Comparison of ENCODE assay signal across 8 cellular contexts in genomic region chr22:29580200-29580810, GRCh38. TPM values are rescaled to one million over a fixed set of nuclear protein-coding genes. Genes with fewer than 3 reads are reported as not detected.
DNase-seq lines count a peak whose midpoint lies in the region; ATAC-seq and TF ChIP-seq lines count a peak whose summit lies in the region.

No MANE protein-coding gene starts in this region.

- H3K9me3 ChIP-seq in CD4-positive, CD25-positive, alpha-beta regulatory T cell (ENCODE audit: control insufficient read depth in 2 of 2, low read length in 2 of 2): no peaks in the 10 kb centered on the region
- H3K9me3 ChIP-seq in left ventricle myocardium inferior (replicated peaks) (no peaks in the 10 kb centered on the region), gastrocnemius medialis (no peaks in the 10 kb centered on the region)

- no peak for ATAC-seq in CD4-positive, CD25-positive, alpha-beta regulatory T cell (ENCODE audit: low read depth in 2 of 2)
- ATAC-seq in HG02571 (IDR thresholded peaks at IDR 0.05; ENCODE audit: unreplicated experiment): peak; percentile 3
- no peak for ATAC-seq in gastrocnemius medialis

- H3K4me1 Mint-ChIP-seq in CD4-positive, CD25-positive, alpha-beta regulatory T cell: peaks cover 0 to 26% (median 17%) of the 10 kb centered on the region in 4 donors
- H3K4me1 Mint-ChIP-seq in activated T-cell treated with anti-CD3 and anti-CD28 coated beads, Interleukin-2, amount 50 U/mL, for 24 hours (ENCODE audit: low read depth): peaks cover 14% of the 10 kb centered on the region

- H3K9me3 Mint-ChIP-seq in CD4-positive, CD25-positive, alpha-beta regulatory T cell: no peaks in the 10 kb centered on the region
- no peaks in the 10 kb centered on the region for H3K9me3 Mint-ChIP-seq in activated T-cell treated with anti-CD3 and anti-CD28 coated beads, Interleukin-2, amount 50 U/mL, for 24 hours

- intact Hi-C loops in left ventricle myocardium inferior (cut with micrococcal nuclease) (no loop called here), gastrocnemius medialis (cut with DNase I; ENCODE audit: low total_unique reads) (no loop called here)

- TF ChIP-seq POLR2A in gastrocnemius medialis (IDR thresholded peaks at IDR 0.05): no peak

- peak overlapping the region; percentile 95 to 98 (median 96) for H3K4me3 Mint-ChIP-seq in CD4-positive, CD25-positive, alpha-beta regulatory T cell
- peak overlapping the region; percentile 88 for H3K4me3 Mint-ChIP-seq in activated T-cell treated with anti-CD3 and anti-CD28 coated beads, Interleukin-2, amount 50 U/mL, for 24 hours

- H3K27me3 Mint-ChIP-seq in CD4-positive, CD25-positive, alpha-beta regulatory T cell: no peaks in the 10 kb centered on the region
- H3K27me3 Mint-ChIP-seq in activated T-cell treated with anti-CD3 and anti-CD28 coated beads, Interleukin-2, amount 50 U/mL, for 24 hours: no peaks in the 10 kb centered on the region

- TF ChIP-seq CTCF in left ventricle myocardium inferior (IDR thresholded peaks at IDR 0.05; ENCODE audit: borderline replicate concordance) (no peak), gastrocnemius medialis (IDR thresholded peaks at IDR 0.05 in 4 of 5, conservative IDR thresholded peaks at IDR 0.05 in 1 of 5) (no peak)

- no peaks in the 10 kb centered on the region for H3K27me3 ChIP-seq in CD4-positive, CD25-positive, alpha-beta regulatory T cell (ENCODE audit: control insufficient read depth, insufficient read depth, low read length)
- H3K27me3 ChIP-seq in left ventricle myocardium inferior (ENCODE audit: low read depth) (no peaks in the 10 kb centered on the region), gastrocnemius medialis (peaks cover 0 to 11% (median 6%) of the 10 kb centered on the region in 3 donors)

- no peaks in the 10 kb centered on the region for H3K36me3 Mint-ChIP-seq in CD4-positive, CD25-positive, alpha-beta regulatory T cell
- H3K36me3 Mint-ChIP-seq in activated T-cell treated with anti-CD3 and anti-CD28 coated beads, Interleukin-2, amount 50 U/mL, for 24 hours (ENCODE audit: low read depth): peaks cover 12% of the 10 kb centered on the region

- H3K4me1 ChIP-seq in CD4-positive, CD25-positive, alpha-beta regulatory T cell (ENCODE audit: control insufficient read depth, insufficient read depth, low read length, poor library complexity, severe bottlenecking): peaks cover 8% of the 10 kb centered on the region
- peaks cover 13% of the 10 kb centered on the region for H3K4me1 ChIP-seq in left ventricle myocardium inferior
- no peaks in the 10 kb centered on the region for H3K4me1 ChIP-seq in gastrocnemius medialis

- peak in 1 of 3 donors; percentile 4 for DNase-seq in CD4-positive, CD25-positive, alpha-beta regulatory T cell
- no peak for DNase-seq in activated T-cell treated with anti-CD3 and anti-CD28 coated beads, Interleukin-2, amount 50 U/mL, for 24 hours
- DNase-seq in left ventricle myocardium inferior (no peak), gastrocnemius medialis (no peak), NCI-H2029 treated with DMSO at 0.1 percent for 48 hours (lab: John Stamatoyannopoulos, UW) (no peak), COLO829 (ENCODE audit: low spot score) (no peak), NCI-H2171 treated with DMSO at 0.1 percent for 48 hours (lab: John Stamatoyannopoulos, UW) (no peak)

- peak overlapping the region; percentile 87 to 97 (median 87) for H3K27ac Mint-ChIP-seq in CD4-positive, CD25-positive, alpha-beta regulatory T cell
- H3K27ac Mint-ChIP-seq in activated T-cell treated with anti-CD3 and anti-CD28 coated beads, Interleukin-2, amount 50 U/mL, for 24 hours: peak overlapping the region; percentile 95

- H3K27ac ChIP-seq in CD4-positive, CD25-positive, alpha-beta regulatory T cell (ENCODE audit: insufficient read depth, low read length, poor library complexity, severe bottlenecking): peak overlapping the region; percentile 75
- H3K27ac ChIP-seq in left ventricle myocardium inferior (replicated peaks) (peak overlapping the region; percentile 55), gastrocnemius medialis (no peak overlapping the region)

- no peaks in the 10 kb centered on the region for H3K36me3 ChIP-seq in CD4-positive, CD25-positive, alpha-beta regulatory T cell (ENCODE audit: control insufficient read depth, insufficient read depth, low read length)
- H3K36me3 ChIP-seq in left ventricle myocardium inferior (no peaks in the 10 kb centered on the region), gastrocnemius medialis (no peaks in the 10 kb centered on the region)

- H3K4me3 ChIP-seq in CD4-positive, CD25-positive, alpha-beta regulatory T cell (ENCODE audit: low read depth, low read length): peak overlapping the region; percentile 75
- H3K4me3 ChIP-seq in left ventricle myocardium inferior: peak overlapping the region; percentile 77
- peak overlapping the region; percentile 49 to 66 (median 52) for H3K4me3 ChIP-seq in gastrocnemius medialis

- in situ Hi-C loops in gastrocnemius medialis (cut with MboI; ENCODE audit: low sequenced_read_pairs in 4 of 4): no loop called here

RNA-seq across cellular contexts. Expression of gene NIPSNAP1, which starts 0.6 kb away (rescaled TPM):
- total RNA-seq in CD4-positive, CD25-positive, alpha-beta regulatory T cell: 26.9 TPM
- polyA plus RNA-seq in CD4-positive, CD25-positive, alpha-beta regulatory T cell: 10 to 100 TPM; 48.5 to 61.9 (median 54.5) TPM
- total RNA-seq in left ventricle myocardium inferior (17.2 TPM), gastrocnemius medialis (1 to 10 TPM; 1.5 to 5.0 (median 2.0) TPM)

RNA-seq across cellular contexts. Expression of gene NF2, which starts 23.1 kb away (rescaled TPM):
- total RNA-seq in CD4-positive, CD25-positive, alpha-beta regulatory T cell: 31.6 TPM
- polyA plus RNA-seq in CD4-positive, CD25-positive, alpha-beta regulatory T cell: 10 to 100 TPM; 16.4 to 20.0 (median 18.5) TPM
- total RNA-seq in left ventricle myocardium inferior (38.5 TPM), gastrocnemius medialis (10 to 100 TPM; 34.7 to 66.3 (median 48.2) TPM)

RNA-seq across cellular contexts. Expression of gene THOC5, which starts 26.7 kb away (rescaled TPM):
- 54.0 TPM for total RNA-seq in CD4-positive, CD25-positive, alpha-beta regulatory T cell
- polyA plus RNA-seq in CD4-positive, CD25-positive, alpha-beta regulatory T cell: 10 to 100 TPM; 27.8 to 33.7 (median 30.7) TPM
- total RNA-seq in left ventricle myocardium inferior (39.3 TPM), gastrocnemius medialis (10 to 100 TPM; 38.4 to 71.4 (median 56.3) TPM)

Comparison
In these comparisons a context has a peak if more than half of its experiments do, and no peak if none do; other contexts are left out.
1. H3K27ac ChIP-seq: peak in CD4-positive, CD25-positive, alpha-beta regulatory T cell (single experiment) and left ventricle myocardium inferior (single experiment); none in gastrocnemius medialis (0 of 4).
2. Peak in every context shown above with its lines, with median percentiles within 50 percentile points of each other: H3K4me3 ChIP-seq.